Comparison of ENCODE assay signal across 8 cellular contexts in the genomic region with DNA sequence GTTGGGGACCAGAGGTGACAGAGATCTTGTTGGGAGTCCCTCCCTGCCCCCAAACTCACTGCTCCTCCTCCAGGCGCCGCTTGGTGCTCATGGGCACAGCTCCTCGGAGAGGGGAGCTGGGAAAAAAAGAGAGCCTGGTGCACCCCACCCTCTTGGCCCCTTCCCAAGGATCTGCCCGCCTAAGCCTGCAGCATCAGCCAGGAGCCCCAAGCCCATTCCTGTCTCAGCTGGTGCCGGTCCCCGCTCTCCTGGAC. TPM values are rescaled to one million over a fixed set of nuclear protein-coding genes. Genes with fewer than 3 reads are reported as not detected.
DNase-seq lines count a peak whose midpoint lies in the region; ATAC-seq, FAIRE-seq and TF ChIP-seq lines count a peak whose summit lies in the region.

No MANE protein-coding gene starts in this region.

- H3K36me3 ChIP-seq in KOPT-K1 (ENCODE audit: insufficient read depth, low read length) (peaks cover 24% of the 10 kb centered on the region), rectal smooth muscle tissue (ENCODE audit: control insufficient read depth, insufficient read depth, low read length) (no peaks in the 10 kb centered on the region)

- ATAC-seq in left cardiac atrium: peak; percentile 0 to 6
- no peak for ATAC-seq in HG03457 (IDR thresholded peaks at IDR 0.05; ENCODE audit: unreplicated experiment)
- no peak for ATAC-seq in HG03442 (IDR thresholded peaks at IDR 0.05; ENCODE audit: unreplicated experiment)

- FAIRE-seq in GM12891 (lab: Jason Lieb, UNC): no peak

- no peak for TF ChIP-seq POLR2A in GM12891 (IDR thresholded peaks at IDR 0.05; ENCODE audit: low read depth, low read length)

- peak overlapping the region; percentile 1 for H3K9ac ChIP-seq in rectal smooth muscle tissue (ENCODE audit: low read length)

- intact Hi-C loops in left cardiac atrium (cut with DNase I): no loop called here

- H3K27me3 ChIP-seq in rectal smooth muscle tissue (ENCODE audit: control insufficient read depth, insufficient read depth, low read length): no peaks in the 10 kb centered on the region

- peak overlapping the region; percentile 90 for H3K27ac ChIP-seq in KOPT-K1 (ENCODE audit: low read depth, low read length, poor library complexity, severe bottlenecking)
- H3K27ac ChIP-seq in rectal smooth muscle tissue (ENCODE audit: low read depth, low read length): peak overlapping the region; percentile 94

- peak; percentile 32 for DNase-seq in DMS79 treated with DMSO at 0.1 percent for 48 hours (lab: John Stamatoyannopoulos, UW)
- DNase-seq in activated naive CD4-positive, alpha-beta T cell treated with anti-CD3 and anti-CD28 coated beads, Interleukin-2, amount 50 U/mL, for 16 hours: peak; percentile 34
- DNase-seq in left cardiac atrium: peak; percentile 64
- no peak for DNase-seq in GM12891 (ENCODE audit: insufficient read length, low spot score)

- peaks cover 14% of the 10 kb centered on the region for H3K4me1 ChIP-seq in rectal smooth muscle tissue (ENCODE audit: control insufficient read depth, insufficient read depth, low read length)

- peak overlapping the region; percentile 76 for H3K4me3 ChIP-seq in rectal smooth muscle tissue (ENCODE audit: low read length)

- no peaks in the 10 kb centered on the region for H3K9me3 ChIP-seq in KOPT-K1 (ENCODE audit: insufficient read depth, low read length, poor library complexity, severe bottlenecking)

TF ChIP-seq in GM12891, 5 proteins besides CTCF, POLR2A, EP300 and RAD21:
- no peak for TF ChIP-seq PAX5 (IDR thresholded peaks at IDR 0.05; ENCODE audit: insufficient read depth, low read length, severe bottlenecking)
- no peak for TF ChIP-seq TAF1 (IDR thresholded peaks at IDR 0.05; ENCODE audit: low read depth, low read length)
- TF ChIP-seq POLR2AphosphoS5 (IDR thresholded peaks at IDR 0.05; ENCODE audit: low read depth, low read length): no peak

RNA-seq across cellular contexts. Expression of a gene that starts 0.4 kb away (rescaled TPM):
- 10 to 100 TPM; 28.4 to 46.1 TPM for total RNA-seq in left cardiac atrium
- polyA plus RNA-seq in GM12891 (2012; ENCODE audit: low read depth, missing spikeins): 24.8 TPM

RNA-seq across cellular contexts. Expression of a gene that starts 0.5 kb away (rescaled TPM):
- 10 to 100 TPM; 11.8 to 18.2 TPM for total RNA-seq in left cardiac atrium
- polyA plus RNA-seq in GM12891 (2012; ENCODE audit: low read depth, missing spikeins): 15.4 TPM

RNA-seq across cellular contexts. Expression of a gene that starts 3.2 kb away (rescaled TPM):
- total RNA-seq in left cardiac atrium: 10 to 100 TPM; 24.3 to 72.4 TPM
- 0.64 TPM for polyA plus RNA-seq in GM12891 (2012; ENCODE audit: low read depth, missing spikeins)

RNA-seq across cellular contexts. Expression of a gene that starts 5.4 kb away (rescaled TPM):
- not detected for total RNA-seq in left cardiac atrium
- polyA plus RNA-seq in GM12891 (2012; ENCODE audit: low read depth, missing spikeins): not detected

RNA-seq across cellular contexts. Expression of a gene that starts 10.6 kb away (rescaled TPM):
- under 1 TPM; 0.24 TPM for total RNA-seq in left cardiac atrium
- 0.04 TPM for polyA plus RNA-seq in GM12891 (2012; ENCODE audit: low read depth, missing spikeins)

Comparison
In these comparisons a context has a peak if more than half of its experiments do, and no peak if none do; other contexts are left out.
1. ATAC-seq: peak in left cardiac atrium (2 of 2); none in HG03457 (single experiment) and HG03442 (single experiment).